ENCODE assay signal across 28 cellular contexts in the genomic region with DNA sequence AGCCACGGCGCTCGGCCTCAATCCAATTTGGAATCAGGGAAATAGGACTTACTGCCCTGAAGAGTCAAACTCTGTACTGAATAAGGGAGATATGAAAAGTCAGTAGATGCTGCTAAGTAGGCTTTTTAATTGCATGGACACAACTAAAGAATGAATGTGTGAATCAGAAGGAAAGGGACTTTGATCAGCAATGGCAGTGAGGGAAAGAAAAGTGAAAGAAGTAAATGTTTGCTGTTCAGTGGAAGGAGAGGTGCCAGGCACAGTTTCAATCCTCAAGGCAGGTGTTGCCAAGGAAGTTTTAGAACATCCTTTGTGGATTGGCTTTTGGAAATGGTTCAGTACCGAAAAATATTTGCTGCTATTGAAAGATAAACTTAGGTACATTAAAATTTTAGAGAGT.
"Had no signal": no experiment of that assay in that cellular context is flagged by ENCODE, and none has a peak within 500 bp of the region (broad histone marks: within the 10 kb centered on the region; RNA-seq: fewer than 3 reads in every experiment).

No MANE protein-coding gene starts in this region.

- H3K4me2 ChIP-seq: neural progenitor cell had no signal

- H2AFZ ChIP-seq: neural progenitor cell had no signal

- H3K27me3 Mint-ChIP-seq: progenitor cell of endocrine pancreas; stimulated activated naive B cell treated with anti-CD40 and anti-IgM and Interleukin-4, amounts not matched to agents 10 μg/mL and 1 μg/mL and 100 μg/mL, for 72 hours had no signal

- H3K4me1 Mint-ChIP-seq: mesothelial cell of epicardium, natural killer cell, nephron progenitor cell had no signal

- H3K36me3 ChIP-seq: left lung, lower lobe of right lung, neural progenitor cell, neutrophil, ovary, right atrium auricular region, right lobe of liver, stomach, thyroid gland, transverse colon, upper lobe of left lung, vagina had no signal

- H3K4me3 Mint-ChIP-seq: mesothelial cell of epicardium; natural killer cell; nephron progenitor cell; neural progenitor cell; stimulated activated naive B cell treated with anti-CD40 and anti-IgM and Interleukin-4, amounts not matched to agents 10 μg/mL and 1 μg/mL and 100 μg/mL, for 72 hours had no signal

- H3K9ac ChIP-seq: neural progenitor cell had no signal

- H3K36me3 Mint-ChIP-seq: mesothelial cell of epicardium, natural killer cell, neural progenitor cell had no signal

- H3K27me3 ChIP-seq: left lung, neural progenitor cell, neutrophil, ovary, right atrium auricular region, right lobe of liver, stomach, testis, thyroid gland, transverse colon, upper lobe of left lung, vagina had no signal

- H3K4me1 ChIP-seq: left lung, lower lobe of right lung, neural progenitor cell, right atrium auricular region, right lobe of liver, stomach, thyroid gland, transverse colon, upper lobe of left lung, vagina had no signal

- H3K27ac Mint-ChIP-seq: mesothelial cell of epicardium; natural killer cell; nephron progenitor cell; neural progenitor cell; progenitor cell of endocrine pancreas; stimulated activated naive B cell treated with anti-CD40 and anti-IgM and Interleukin-4, amounts not matched to agents 10 μg/mL and 1 μg/mL and 100 μg/mL, for 72 hours had no signal

- H3K9me3 Mint-ChIP-seq: mesothelial cell of epicardium, nephron progenitor cell had no signal

- ATAC-seq: left cardiac atrium; left lung; lower lobe of right lung; natural killer cell; stimulated activated naive B cell treated with anti-CD40 and anti-IgM and Interleukin-4, amounts not matched to agents 10 μg/mL and 1 μg/mL and 100 μg/mL, for 72 hours; stimulated activated naive CD8-positive, alpha-beta T cell treated with anti-CD3 and anti-CD28 coated beads, Interleukin-15, Interleukin-2, amounts not matched to agents 100 U/mL and 50 U/mL, for 24 hours had no signal

- H3K27ac ChIP-seq: left lung, lower lobe of right lung, neural progenitor cell, neutrophil, ovary, right atrium auricular region, right lobe of liver, stomach, testis, thyroid gland, transverse colon, upper lobe of left lung, vagina had no signal

- H3K4me3 ChIP-seq: left lung, lower lobe of right lung, neural progenitor cell, ovary, right atrium auricular region, right lobe of liver, stomach, testis, thyroid gland, transverse colon, upper lobe of left lung, vagina had no signal

- DNase-seq: hippocampal formation; kidney glomerular epithelial cell; left cardiac atrium; left lung; lower lobe of right lung; mesendoderm; natural killer cell; nephron progenitor cell; occipital lobe; ovary; right lobe of liver; stimulated activated CD4-positive, alpha-beta T cell treated with anti-CD3 and anti-CD28 coated beads, Interleukin-12 subunit alpha, Interleukin-12 subunit beta, amount 100 ng/mL, for 4 hours; stimulated activated CD4-positive, alpha-beta T cell treated with anti-CD3 and anti-CD28 coated beads, Interleukin-15, amount 100 ng/mL, for 24 hours; stimulated activated CD4-positive, alpha-beta T cell treated with anti-CD3 and anti-CD28 coated beads, Interleukin-2, amount 100 ng/mL, for 24 hours; stimulated activated CD4-positive, alpha-beta T cell treated with anti-CD3 and anti-CD28 coated beads, Interleukin-4, amount 100 ng/mL, for 1 hour; stimulated activated naive B cell treated with anti-CD40 and anti-IgM and Interleukin-4, amounts not matched to agents 10 μg/mL and 1 μg/mL and 100 μg/mL, for 72 hours; stimulated activated naive CD8-positive, alpha-beta T cell treated with anti-CD3 and anti-CD28 coated beads, Interleukin-15, Interleukin-2, amounts not matched to agents 100 U/mL and 50 U/mL, for 24 hours; stomach; testis; thyroid gland; transverse colon; upper lobe of left lung had no signal
